ENCODE assay signal across 8 cellular contexts in the genomic region with DNA sequence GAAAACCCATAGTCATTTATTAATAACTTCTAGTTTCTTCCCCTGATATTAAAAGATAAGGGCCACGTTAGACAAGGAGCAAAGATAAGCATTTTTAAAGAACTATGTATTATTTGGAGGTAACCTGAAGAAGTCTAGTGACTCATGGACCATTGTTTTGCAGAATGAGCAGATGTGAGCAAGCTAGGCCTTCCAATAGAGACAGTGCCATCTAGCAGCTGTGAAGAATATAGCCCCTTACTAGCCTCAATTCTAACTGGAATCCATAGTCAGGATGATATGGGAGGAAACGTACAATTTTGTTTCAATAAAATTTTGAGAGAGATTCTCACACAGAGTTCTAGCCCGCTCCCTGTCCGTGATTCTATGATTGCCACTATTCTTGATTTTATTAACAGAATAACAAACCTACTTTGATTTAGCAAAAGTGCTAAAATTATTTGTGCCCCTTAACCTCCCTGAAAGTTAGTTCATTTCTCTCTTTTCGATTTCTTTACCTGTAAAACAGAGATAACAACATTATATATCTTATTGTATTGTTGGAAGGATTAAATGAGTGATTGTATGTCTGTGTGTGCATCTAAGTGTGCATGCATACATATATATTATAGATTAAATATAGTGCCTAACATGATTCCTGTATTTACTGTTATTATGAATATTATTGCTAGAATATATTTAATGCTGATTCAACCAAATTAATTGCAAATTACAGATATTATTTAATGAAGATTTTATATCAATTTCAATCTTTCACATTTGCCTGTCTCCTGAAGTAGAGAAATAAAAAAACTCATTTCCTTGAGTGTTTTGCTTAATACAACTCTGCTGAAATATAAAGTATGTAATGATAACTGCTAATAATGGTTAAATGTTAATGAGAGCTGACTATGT. TPM values are rescaled to one million over a fixed set of nuclear protein-coding genes. Genes with fewer than 3 reads are reported as not detected.
DNase-seq lines count a peak whose midpoint lies in the region; ATAC-seq and TF ChIP-seq lines count a peak whose summit lies in the region.

No MANE protein-coding gene starts in this region.

- TF ChIP-seq CTCF in CD8-positive, alpha-beta T cell (IDR thresholded peaks at IDR 0.05) = no peak

- no peak overlapping the region for H3K27ac Mint-ChIP-seq in CD8-positive, alpha-beta T cell
- no peak overlapping the region for H3K27ac Mint-ChIP-seq in natural killer cell treated with Interleukin-12 subunit alpha and Interleukin-12 subunit beta and Interleukin-15 and Interleukin-18, amount 100 ng/mL, for 72 hours

- no peak overlapping the region for H3K4me3 ChIP-seq in CD8-positive, alpha-beta T cell (ENCODE audit: low read depth, low read length)

- POLR2A ChIA-PET in CD8-positive, alpha-beta T cell (lab: Charles Lee) = no interaction called here

- H3K36me3 ChIP-seq in CD8-positive, alpha-beta T cell (ENCODE audit: insufficient read depth, low read length) = no peaks in the 10 kb centered on the region

- no peaks in the 10 kb centered on the region for H3K36me3 Mint-ChIP-seq in CD8-positive, alpha-beta T cell
- peaks cover 3% of the 10 kb centered on the region for H3K36me3 Mint-ChIP-seq in natural killer cell treated with Interleukin-12 subunit alpha and Interleukin-12 subunit beta and Interleukin-15 and Interleukin-18, amount 100 ng/mL, for 72 hours

- no peaks in the 10 kb centered on the region for H3K9me3 Mint-ChIP-seq in CD8-positive, alpha-beta T cell
- H3K9me3 Mint-ChIP-seq in natural killer cell treated with Interleukin-12 subunit alpha and Interleukin-12 subunit beta and Interleukin-15 and Interleukin-18, amount 100 ng/mL, for 72 hours = peaks cover 1% of the 10 kb centered on the region

- peak; percentile 55 for ATAC-seq in CD8-positive, alpha-beta T cell
- ATAC-seq in GM18909 (IDR thresholded peaks at IDR 0.05; ENCODE audit: poor library complexity, unreplicated experiment) (peak; percentile 89), HG03378 (IDR thresholded peaks at IDR 0.05; ENCODE audit: unreplicated experiment) (peak; percentile 90)
- no peak for ATAC-seq in natural killer cell treated with Interleukin-12 subunit alpha and Interleukin-12 subunit beta and Interleukin-15 and Interleukin-18, amount 100 ng/mL, for 72 hours

- CTCF ChIA-PET in CD8-positive, alpha-beta T cell (lab: Charles Lee) = no interaction called here

- intact Hi-C loops in CD8-positive, alpha-beta T cell (cut with DNase I, micrococcal nuclease) = no loop called here

- no peaks in the 10 kb centered on the region for H3K27me3 ChIP-seq in CD8-positive, alpha-beta T cell (ENCODE audit: insufficient read depth, low read length)

- DNase-seq in CD8-positive, alpha-beta T cell = no peak
- peak; percentile 69 to 90 for DNase-seq in NOMO-1 (lab: John Stamatoyannopoulos, UW; ENCODE audit: unreplicated experiment in 2 of 2)
- DNase-seq in dermis blood vessel endothelial cell = peak; percentile 82
- DNase-seq in myocyte (ENCODE audit: low read depth) = peak; percentile 64
- DNase-seq in stimulated activated naive CD4-positive, alpha-beta T cell (lab: John Stamatoyannopoulos, UW) = no peak
- DNase-seq in natural killer cell treated with Interleukin-12 subunit alpha and Interleukin-12 subunit beta and Interleukin-15 and Interleukin-18, amount 100 ng/mL, for 72 hours (ENCODE audit: low spot score) = no peak

- no peaks in the 10 kb centered on the region for H3K9me3 ChIP-seq in CD8-positive, alpha-beta T cell (ENCODE audit: low read length)

- no peaks in the 10 kb centered on the region for H3K4me1 ChIP-seq in CD8-positive, alpha-beta T cell (ENCODE audit: insufficient read depth, low read length)

- H3K27ac ChIP-seq in CD8-positive, alpha-beta T cell (ENCODE audit: low read depth, low read length) = no peak overlapping the region

- peaks cover 10% of the 10 kb centered on the region for H3K27me3 Mint-ChIP-seq in CD8-positive, alpha-beta T cell (ENCODE audit: low read depth)
- H3K27me3 Mint-ChIP-seq in natural killer cell treated with Interleukin-12 subunit alpha and Interleukin-12 subunit beta and Interleukin-15 and Interleukin-18, amount 100 ng/mL, for 72 hours = peaks cover 15 to 28% of the 10 kb centered on the region in 2 donors

- no peaks in the 10 kb centered on the region for H3K4me1 Mint-ChIP-seq in CD8-positive, alpha-beta T cell (ENCODE audit: low read depth)
- H3K4me1 Mint-ChIP-seq in natural killer cell treated with Interleukin-12 subunit alpha and Interleukin-12 subunit beta and Interleukin-15 and Interleukin-18, amount 100 ng/mL, for 72 hours (ENCODE audit: low read depth in 2 of 2) = no peaks in the 10 kb centered on the region

- H3K4me3 Mint-ChIP-seq in CD8-positive, alpha-beta T cell = no peak overlapping the region
- no peak overlapping the region for H3K4me3 Mint-ChIP-seq in natural killer cell treated with Interleukin-12 subunit alpha and Interleukin-12 subunit beta and Interleukin-15 and Interleukin-18, amount 100 ng/mL, for 72 hours

RNA-seq across cellular contexts. Expression of a gene that starts 22.7 kb away (rescaled TPM):
- total RNA-seq in CD8-positive, alpha-beta T cell = not detected
- total RNA-seq in dermis blood vessel endothelial cell = not detected in 2 replicates
- not detected in 2 replicates for total RNA-seq in myocyte
- not detected for polyA plus RNA-seq in myocyte (2012)
- total RNA-seq in natural killer cell treated with Interleukin-12 subunit alpha and Interleukin-12 subunit beta and Interleukin-15 and Interleukin-18, amount 100 ng/mL, for 72 hours = not detected

RNA-seq across cellular contexts. Expression of a gene that starts 48.1 kb away (rescaled TPM):
- 10 to 100 TPM; 15.3 to 18.3 TPM for total RNA-seq in CD8-positive, alpha-beta T cell
- total RNA-seq in dermis blood vessel endothelial cell (13.7 and 19.6 TPM in 2 replicates), myocyte (13.0 and 17.4 TPM in 2 replicates)
- polyA plus RNA-seq in myocyte (2012) = 8.4 TPM
- 10 to 100 TPM; 17.9 to 28.9 TPM for total RNA-seq in natural killer cell treated with Interleukin-12 subunit alpha and Interleukin-12 subunit beta and Interleukin-15 and Interleukin-18, amount 100 ng/mL, for 72 hours

RNA-seq across cellular contexts. Expression of a gene that starts 53.4 kb away (rescaled TPM):
- total RNA-seq in CD8-positive, alpha-beta T cell = not detected
- total RNA-seq in dermis blood vessel endothelial cell = 1.1 and 1.9 TPM in 2 replicates
- total RNA-seq in myocyte = 2.0 and 2.5 TPM in 2 replicates
- polyA plus RNA-seq in myocyte (2012) = 2.0 TPM
- under 1 TPM; 0.21 to 0.33 TPM for total RNA-seq in natural killer cell treated with Interleukin-12 subunit alpha and Interleukin-12 subunit beta and Interleukin-15 and Interleukin-18, amount 100 ng/mL, for 72 hours

Comparison
In these comparisons a context has a peak if more than half of its experiments do, and no peak if none do; other contexts are left out.
1. ATAC-seq: peak in CD8-positive, alpha-beta T cell (single experiment), GM18909 (single experiment) and HG03378 (single experiment); none in natural killer cell treated with Interleukin-12 subunit alpha and Interleukin-12 subunit beta and Interleukin-15 and Interleukin-18, amount 100 ng/mL, for 72 hours (0 of 2).
2. DNase-seq: peak in NOMO-1 (2 of 2), dermis blood vessel endothelial cell (single experiment) and myocyte (single experiment); none in CD8-positive, alpha-beta T cell (0 of 7), stimulated activated naive CD4-positive, alpha-beta T cell (0 of 6) and natural killer cell treated with Interleukin-12 subunit alpha and Interleukin-12 subunit beta and Interleukin-15 and Interleukin-18, amount 100 ng/mL, for 72 hours (single experiment).